Comparison of ENCODE assay signal across 14 cellular contexts in the genomic region with DNA sequence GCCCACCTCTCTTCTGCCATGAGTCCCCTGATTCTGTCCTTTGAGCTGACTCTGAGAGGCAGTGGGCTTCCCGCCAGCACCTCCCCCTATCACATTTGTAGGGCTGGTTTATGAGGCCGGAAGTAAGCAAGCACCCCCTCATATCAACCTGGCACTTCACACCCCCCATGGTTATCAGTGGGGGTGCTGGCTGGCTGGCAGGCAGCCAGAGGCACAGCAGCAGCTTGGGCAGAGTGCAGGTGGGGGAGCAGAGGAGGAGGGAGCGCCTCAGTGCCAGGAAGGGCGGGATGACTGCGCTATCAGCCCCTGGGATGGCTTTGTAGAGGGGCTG. TPM values are rescaled to one million over a fixed set of nuclear protein-coding genes. Genes with fewer than 3 reads are reported as not detected.
DNase-seq lines count a peak whose midpoint lies in the region; ATAC-seq, FAIRE-seq and TF ChIP-seq lines count a peak whose summit lies in the region.
"Had no signal": no experiment of that assay in that cellular context is flagged by ENCODE, and none has a peak within 500 bp of the region (broad histone marks: within the 10 kb centered on the region; RNA-seq: fewer than 3 reads in every experiment).

No MANE protein-coding gene starts in this region.

- POLR2A ChIA-PET in CD4-positive, alpha-beta T cell (lab: Charles Lee), result interaction anchor here (0.5 kb wide), 1 partner anchor 214 kb away, joined by 5 read pairs; no protein-coding TSS in a partner anchor
- POLR2A ChIA-PET in activated naive CD8-positive, alpha-beta T cell treated with anti-CD3 and anti-CD28 coated beads, Interleukin-2, amount 10 ng/mL, durations not matched to agents 7 days and 5 days (lab: Charles Lee), result no interaction called here

- H3K4me1 Mint-ChIP-seq in CD4-positive, alpha-beta T cell (ENCODE audit: low read depth), result peaks cover 23% of the 10 kb centered on the region
- H3K4me1 Mint-ChIP-seq in activated naive CD8-positive, alpha-beta T cell treated with anti-CD3 and anti-CD28 coated beads, Interleukin-2, amount 10 ng/mL, durations not matched to agents 7 days and 5 days, result peaks cover 22% of the 10 kb centered on the region
- H3K4me1 Mint-ChIP-seq: B cell had no signal

- intact Hi-C loops in CD4-positive, alpha-beta T cell (cut with DNase I, micrococcal nuclease), result no loop called here

- H3K79me2 ChIP-seq in DND-41 (ENCODE audit: insufficient read depth, low read length), result no peaks in the 10 kb centered on the region

- H3K9me3 Mint-ChIP-seq in CD4-positive, alpha-beta T cell, result no peaks in the 10 kb centered on the region
- no peaks in the 10 kb centered on the region for H3K9me3 Mint-ChIP-seq in activated naive CD8-positive, alpha-beta T cell treated with anti-CD3 and anti-CD28 coated beads, Interleukin-2, amount 10 ng/mL, durations not matched to agents 7 days and 5 days

- H3K27ac ChIP-seq in CD4-positive, alpha-beta T cell (ENCODE audit: low read depth, low read length), result no peak overlapping the region
- no peak overlapping the region; the same call in 1 of the 2 replicates for H3K27ac ChIP-seq in DND-41 (ENCODE audit: low read length)

- no peak overlapping the region for H2AFZ ChIP-seq in DND-41 (ENCODE audit: low read depth, low read length)

- H3K4me3 ChIP-seq in DND-41 (ENCODE audit: low read depth in 1 of 2, low read length in 2 of 2), result no peak overlapping the region

- TF ChIP-seq CTCF in CD4-positive, alpha-beta T cell (IDR thresholded peaks at IDR 0.05), result no peak
- no peak for TF ChIP-seq CTCF in DND-41 (IDR thresholded peaks at IDR 0.05; ENCODE audit: borderline replicate concordance, extremely low read depth, low read length, poor library complexity, severe bottlenecking)

- H3K36me3 ChIP-seq in DND-41 (ENCODE audit: insufficient read depth, low read length), result peaks cover 79% of the 10 kb centered on the region

- no peaks in the 10 kb centered on the region for H3K27me3 Mint-ChIP-seq in CD4-positive, alpha-beta T cell
- H3K27me3 Mint-ChIP-seq in activated naive CD8-positive, alpha-beta T cell treated with anti-CD3 and anti-CD28 coated beads, Interleukin-2, amount 10 ng/mL, durations not matched to agents 7 days and 5 days, result no peaks in the 10 kb centered on the region
- H3K27me3 Mint-ChIP-seq: B cell, progenitor cell of endocrine pancreas had no signal

- ATAC-seq in CD4-positive, alpha-beta T cell (ENCODE audit: poor library complexity), result peak; percentile 37
- ATAC-seq in DND-41 (ENCODE audit: insufficient read depth, low read depth) (peak; percentile 78), HG02973 (IDR thresholded peaks at IDR 0.05; ENCODE audit: unreplicated experiment) (no peak)
- peak; percentile 56 for ATAC-seq in activated naive CD8-positive, alpha-beta T cell treated with anti-CD3 and anti-CD28 coated beads, Interleukin-2, amount 10 ng/mL, durations not matched to agents 7 days and 5 days (ENCODE audit: low read depth)

- peaks cover 88% of the 10 kb centered on the region for H3K36me3 Mint-ChIP-seq in CD4-positive, alpha-beta T cell (ENCODE audit: low read depth)
- peaks cover 24% of the 10 kb centered on the region for H3K36me3 Mint-ChIP-seq in activated naive CD8-positive, alpha-beta T cell treated with anti-CD3 and anti-CD28 coated beads, Interleukin-2, amount 10 ng/mL, durations not matched to agents 7 days and 5 days

- no peaks in the 10 kb centered on the region for H3K27me3 ChIP-seq in CD4-positive, alpha-beta T cell (ENCODE audit: control insufficient read depth, insufficient read depth, low read length)
- no peaks in the 10 kb centered on the region for H3K27me3 ChIP-seq in DND-41 (ENCODE audit: insufficient read depth, low read length, poor library complexity)

- H3K4me1 ChIP-seq in DND-41 (ENCODE audit: insufficient read depth, low read length), result peaks cover 32% of the 10 kb centered on the region

- no peak overlapping the region for H3K9ac ChIP-seq in DND-41 (ENCODE audit: low read depth, low read length)

- CTCF ChIA-PET in CD4-positive, alpha-beta T cell (lab: Charles Lee), result no interaction called here

- H3K4me3 Mint-ChIP-seq in CD4-positive, alpha-beta T cell, result no peak overlapping the region
- H3K4me3 Mint-ChIP-seq in activated naive CD8-positive, alpha-beta T cell treated with anti-CD3 and anti-CD28 coated beads, Interleukin-2, amount 10 ng/mL, durations not matched to agents 7 days and 5 days, result peak overlapping the region; percentile 7
- H3K4me3 Mint-ChIP-seq: B cell had no signal

- H3K27ac Mint-ChIP-seq in CD4-positive, alpha-beta T cell, result no peak overlapping the region
- no peak overlapping the region for H3K27ac Mint-ChIP-seq in activated naive CD8-positive, alpha-beta T cell treated with anti-CD3 and anti-CD28 coated beads, Interleukin-2, amount 10 ng/mL, durations not matched to agents 7 days and 5 days
- H3K27ac Mint-ChIP-seq: B cell, progenitor cell of endocrine pancreas had no signal

- H3K9me3 ChIP-seq in CD4-positive, alpha-beta T cell (ENCODE audit: control insufficient read depth, low read length), result no peaks in the 10 kb centered on the region
- H3K9me3 ChIP-seq in DND-41 (ENCODE audit: insufficient read depth, low read length, severe bottlenecking), result no peaks in the 10 kb centered on the region

- H4K20me1 ChIP-seq in DND-41 (ENCODE audit: insufficient read depth, low read length), result peaks cover 3% of the 10 kb centered on the region; the same call in 1 of the 2 replicates

- no peak overlapping the region for H3K4me2 ChIP-seq in DND-41 (ENCODE audit: insufficient read depth, low read length)

- DNase-seq in CD4-positive, alpha-beta T cell, result peak in 1 of 10 experiments; percentile 19
- DNase-seq in DND-41, result peak; percentile 76
- DNase-seq in NCI-H2171 (lab: John Stamatoyannopoulos, UW), result peak; percentile 69
- DNase-seq in activated naive CD8-positive, alpha-beta T cell treated with anti-CD3 and anti-CD28 coated beads, Interleukin-2, amount 10 ng/mL, durations not matched to agents 7 days and 5 days, result no peak
- DNase-seq in Kasumi-1 (lab: John Stamatoyannopoulos, UW), result no peak
- DNase-seq in NCI-H226, result no peak
- no peak for DNase-seq in RCC 7860 (ENCODE audit: low spot score)
- DNase-seq: KG1 had no signal

- FAIRE-seq in RCC 7860 (lab: Jason Lieb, UNC), result no peak
- FAIRE-seq: bronchial epithelial cell had no signal

RNA-seq across cellular contexts. Expression of a gene that starts 22.9 kb away (rescaled TPM):
- total RNA-seq in CD4-positive, alpha-beta T cell, result 1 to 10 TPM; 3.2 to 3.7 TPM
- total RNA-seq in activated naive CD8-positive, alpha-beta T cell treated with anti-CD3 and anti-CD28 coated beads, Interleukin-2, amount 10 ng/mL, durations not matched to agents 7 days and 5 days, result under 1 TPM; 0.19 to 0.40 TPM
- total RNA-seq: bronchial epithelial cell, Daoy, PC-3 had no signal

RNA-seq across cellular contexts. Expression of a gene that starts 33.0 kb away (rescaled TPM):
- 1 to 10 TPM; 5.5 to 6.5 TPM for total RNA-seq in CD4-positive, alpha-beta T cell
- 1 to 10 TPM; 6.9 to 7.4 TPM for total RNA-seq in activated naive CD8-positive, alpha-beta T cell treated with anti-CD3 and anti-CD28 coated beads, Interleukin-2, amount 10 ng/mL, durations not matched to agents 7 days and 5 days

Comparison
In these comparisons a context has a peak if more than half of its experiments do, and no peak if none do; other contexts are left out.
1. DNase-seq: peak in DND-41 (single experiment) and NCI-H2171 (single experiment); none in activated naive CD8-positive, alpha-beta T cell treated with anti-CD3 and anti-CD28 coated beads, Interleukin-2, amount 10 ng/mL, durations not matched to agents 7 days and 5 days (single experiment), Kasumi-1 (0 of 2), NCI-H226 (single experiment) and RCC 7860 (single experiment).